In the genomic region with DNA sequence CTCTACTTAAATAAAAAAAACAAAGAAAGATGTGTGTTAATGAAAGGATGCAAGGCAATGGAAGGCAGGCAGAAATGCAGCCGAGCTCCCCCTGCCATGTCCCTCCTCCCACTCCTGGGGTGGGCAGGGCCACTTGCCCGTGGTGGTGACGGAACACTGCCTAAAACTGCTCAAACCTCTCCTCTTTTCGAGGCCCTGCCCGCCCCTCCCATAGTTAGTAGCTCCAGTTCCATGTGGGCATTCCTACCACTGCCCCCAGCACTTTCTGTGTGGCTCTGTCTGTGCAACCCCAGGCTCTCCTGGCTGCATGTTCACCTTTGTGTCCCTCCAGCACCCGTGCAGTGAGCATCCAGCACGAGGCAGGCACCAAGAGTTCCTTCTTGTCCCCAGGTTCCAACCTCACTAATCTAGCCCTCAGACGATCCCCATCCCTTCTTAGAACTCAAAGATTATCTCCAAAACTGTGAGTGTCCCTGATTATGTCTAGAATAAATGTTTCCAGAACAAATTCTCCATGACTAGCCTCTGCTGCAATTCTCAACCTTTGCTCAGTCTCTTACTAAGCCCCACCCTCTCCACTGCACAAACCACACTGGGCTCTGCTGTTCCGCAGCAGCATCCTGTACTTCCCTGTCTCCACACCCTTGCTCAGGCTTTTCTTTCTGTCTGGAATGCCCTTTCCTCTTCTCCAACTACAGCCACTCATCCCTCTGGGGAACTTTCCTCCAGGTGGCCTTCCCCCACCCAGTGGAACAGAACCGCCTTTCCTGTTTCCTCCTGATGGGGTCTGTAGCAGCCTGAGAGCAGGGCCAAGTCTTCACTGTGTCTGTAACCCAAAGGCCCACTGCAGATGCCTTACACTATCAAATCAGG, we compare ENCODE assay signal across 1 cellular context.
TF ChIP-seq lines count a peak whose summit lies in the region.

No MANE protein-coding gene starts in this region.

TF ChIP-seq in GM12878, 131 proteins besides CTCF, POLR2A, EP300 and RAD21 (continued from another document):
- no peak for TF ChIP-seq BHLHE40 (IDR thresholded peaks at IDR 0.05; ENCODE audit: borderline replicate concordance in 1 of 2, low read depth in 2 of 2, low read length in 1 of 2)
